28 cellular contexts compared by ENCODE assay signal in the genomic region with DNA sequence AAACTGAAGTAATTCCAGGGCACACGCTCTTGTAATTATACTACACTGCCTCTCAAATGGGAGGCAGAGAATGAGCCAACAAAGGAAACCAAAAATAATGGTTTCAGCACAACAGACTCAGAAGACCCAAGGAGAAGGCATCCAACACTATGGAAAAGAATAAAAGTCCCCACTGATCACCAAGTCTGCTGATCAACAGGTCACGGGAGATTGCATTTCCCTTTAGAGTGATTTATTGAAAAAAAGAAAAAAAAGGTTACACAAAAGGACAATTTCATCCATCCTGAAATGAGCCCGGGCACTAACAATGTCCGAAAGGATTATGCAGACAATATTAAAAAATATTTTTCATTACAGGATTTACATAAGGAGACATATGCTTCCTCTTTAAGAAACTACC. TPM values are rescaled to one million over a fixed set of nuclear protein-coding genes. Genes with fewer than 3 reads are reported as not detected.
"Had no signal": no experiment of that assay in that cellular context is flagged by ENCODE, and none has a peak within 500 bp of the region (broad histone marks: within the 10 kb centered on the region; RNA-seq: fewer than 3 reads in every experiment).

No MANE protein-coding gene starts in this region.

- FAIRE-seq: small intestine had no signal

- H3K4me3 ChIP-seq: neural progenitor cell, ovary, psoas muscle, right lobe of liver, sigmoid colon, stomach, thoracic aorta, thyroid gland, tibial nerve, upper lobe of left lung, uterus had no signal

- H3K27me3 ChIP-seq: neural progenitor cell, ovary, right lobe of liver, sigmoid colon, stomach, thyroid gland, tibial nerve, upper lobe of left lung, uterus had no signal

- H3K27ac ChIP-seq: neural progenitor cell, ovary, parathyroid adenoma, psoas muscle, right lobe of liver, sigmoid colon, thoracic aorta, thyroid gland, tibial nerve, upper lobe of left lung, uterus had no signal

- H3K27me3 Mint-ChIP-seq: natural killer cell treated with Interleukin-12 subunit alpha and Interleukin-12 subunit beta and Interleukin-15 and Interleukin-18, amount 100 ng/mL, for 72 hours; progenitor cell of endocrine pancreas; stimulated activated naive B cell treated with anti-CD40 and anti-IgM and Interleukin-4, amounts not matched to agents 10 μg/mL and 1 μg/mL and 100 μg/mL, for 72 hours; stimulated activated naive CD8-positive, alpha-beta T cell treated with anti-CD3 and anti-CD28 coated beads, Interleukin-15, Interleukin-2, amounts not matched to agents 100 ng/mL and 50 ng/mL, for 24 hours had no signal

- H3K36me3 ChIP-seq: neural progenitor cell, ovary, right lobe of liver, sigmoid colon, stomach, thoracic aorta, thyroid gland, tibial nerve, upper lobe of left lung, uterus had no signal

- H3K27ac Mint-ChIP-seq: naive thymus-derived CD4-positive, alpha-beta T cell; natural killer cell treated with Interleukin-12 subunit alpha and Interleukin-12 subunit beta and Interleukin-15 and Interleukin-18, amount 100 ng/mL, for 72 hours; neural progenitor cell; progenitor cell of endocrine pancreas; stimulated activated effector memory CD8-positive, alpha-beta T cell treated with anti-CD3 and anti-CD28 coated beads, Interleukin-12 subunit alpha, Interleukin-12 subunit beta, amount 100 ng/mL, for 72 hours; stimulated activated naive B cell treated with anti-CD40 and anti-IgM and Interleukin-4, amounts not matched to agents 10 μg/mL and 1 μg/mL and 100 μg/mL, for 72 hours; stimulated activated naive CD8-positive, alpha-beta T cell treated with anti-CD3 and anti-CD28 coated beads, Interleukin-15, Interleukin-2, amounts not matched to agents 100 ng/mL and 50 ng/mL, for 24 hours had no signal

- ATAC-seq: naive thymus-derived CD4-positive, alpha-beta T cell; natural killer cell treated with Interleukin-12 subunit alpha and Interleukin-12 subunit beta and Interleukin-15 and Interleukin-18, amount 100 ng/mL, for 72 hours; psoas muscle; right cardiac atrium; right lobe of liver; stimulated activated effector memory CD8-positive, alpha-beta T cell treated with anti-CD3 and anti-CD28 coated beads, Interleukin-12 subunit alpha, Interleukin-12 subunit beta, amount 100 ng/mL, for 72 hours; stimulated activated naive B cell treated with anti-CD40 and anti-IgM and Interleukin-4, amounts not matched to agents 10 μg/mL and 1 μg/mL and 100 μg/mL, for 72 hours had no signal

- H3K9me3 Mint-ChIP-seq: stimulated activated effector memory CD8-positive, alpha-beta T cell treated with anti-CD3 and anti-CD28 coated beads, Interleukin-12 subunit alpha, Interleukin-12 subunit beta, amount 100 ng/mL, for 72 hours had no signal

- H3K9me3 ChIP-seq: ovary, psoas muscle, right lobe of liver, sigmoid colon, stomach, thoracic aorta, thyroid gland, tibial nerve, upper lobe of left lung, uterus had no signal

- DNase-seq: naive thymus-derived CD4-positive, alpha-beta T cell; occipital lobe; ovary; posterior cingulate gyrus; psoas muscle; right cardiac atrium; right lobe of liver; sigmoid colon; small intestine; stimulated activated CD4-positive, alpha-beta T cell treated with anti-CD3 and anti-CD28 coated beads, Interleukin-15, amount 100 ng/mL, for 24 hours; stimulated activated CD4-positive, alpha-beta T cell treated with anti-CD3 and anti-CD28 coated beads, Interleukin-2, amount 100 ng/mL, for 24 hours; stimulated activated CD4-positive, alpha-beta T cell treated with anti-CD3 and anti-CD28 coated beads, Interleukin-2, amount 100 ng/mL, for 48 hours; stimulated activated CD4-positive, alpha-beta T cell treated with anti-CD3 and anti-CD28 coated beads, Interleukin-4, amount 100 ng/mL, for 24 hours; stimulated activated naive B cell treated with anti-CD40 and anti-IgM and Interleukin-4, amounts not matched to agents 10 μg/mL and 1 μg/mL and 100 μg/mL, for 72 hours; stimulated activated naive CD4-positive, alpha-beta T cell treated with Interleukin-2 at 50 U/mL for 16 hours; stomach; thyroid gland; trophoblast cell; upper lobe of left lung; uterus had no signal

- H3K4me3 Mint-ChIP-seq: naive thymus-derived CD4-positive, alpha-beta T cell; natural killer cell treated with Interleukin-12 subunit alpha and Interleukin-12 subunit beta and Interleukin-15 and Interleukin-18, amount 100 ng/mL, for 72 hours; neural progenitor cell; stimulated activated effector memory CD8-positive, alpha-beta T cell treated with anti-CD3 and anti-CD28 coated beads, Interleukin-12 subunit alpha, Interleukin-12 subunit beta, amount 100 ng/mL, for 72 hours; stimulated activated naive B cell treated with anti-CD40 and anti-IgM and Interleukin-4, amounts not matched to agents 10 μg/mL and 1 μg/mL and 100 μg/mL, for 72 hours; stimulated activated naive CD8-positive, alpha-beta T cell treated with anti-CD3 and anti-CD28 coated beads, Interleukin-15, Interleukin-2, amounts not matched to agents 100 ng/mL and 50 ng/mL, for 24 hours had no signal

- H3K4me1 Mint-ChIP-seq: naive thymus-derived CD4-positive, alpha-beta T cell; stimulated activated effector memory CD8-positive, alpha-beta T cell treated with anti-CD3 and anti-CD28 coated beads, Interleukin-12 subunit alpha, Interleukin-12 subunit beta, amount 100 ng/mL, for 72 hours; stimulated activated naive B cell treated with anti-CD40 and anti-IgM and Interleukin-4, amounts not matched to agents 10 μg/mL and 1 μg/mL and 100 μg/mL, for 72 hours had no signal

- H3K36me3 Mint-ChIP-seq: natural killer cell treated with Interleukin-12 subunit alpha and Interleukin-12 subunit beta and Interleukin-15 and Interleukin-18, amount 100 ng/mL, for 72 hours; stimulated activated effector memory CD8-positive, alpha-beta T cell treated with anti-CD3 and anti-CD28 coated beads, Interleukin-12 subunit alpha, Interleukin-12 subunit beta, amount 100 ng/mL, for 72 hours; stimulated activated naive B cell treated with anti-CD40 and anti-IgM and Interleukin-4, amounts not matched to agents 10 μg/mL and 1 μg/mL and 100 μg/mL, for 72 hours had no signal

- H3K9ac ChIP-seq: neural progenitor cell, parathyroid adenoma had no signal

- H3K4me1 ChIP-seq: neural progenitor cell, parathyroid adenoma, psoas muscle, right lobe of liver, tibial nerve, uterus had no signal

RNA-seq across cellular contexts. Expression of gene MYO10, which starts 28.8 kb away (rescaled TPM):
- total RNA-seq: natural killer cell treated with Interleukin-12 subunit alpha and Interleukin-12 subunit beta and Interleukin-15 and Interleukin-18, amount 100 ng/mL, for 72 hours had no signal
